Comparison of ENCODE assay signal across 8 cellular contexts in genomic region chr1:6490181-6491075, GRCh38. TPM values are rescaled to one million over a fixed set of nuclear protein-coding genes. Genes with fewer than 3 reads are reported as not detected.
DNase-seq lines count a peak whose midpoint lies in the region; ATAC-seq and TF ChIP-seq lines count a peak whose summit lies in the region.

No MANE protein-coding gene starts in this region.

- TF ChIP-seq CTCF in BE2C (IDR thresholded peaks at IDR 0.05; ENCODE audit: low read depth, low read length), result no peak
- TF ChIP-seq CTCF in lower leg skin (IDR thresholded peaks at IDR 0.05), result no peak

- in situ Hi-C loops in GM18951 (cut with MboI; ENCODE audit: low sequenced_read_pairs, unreplicated experiment), result loop anchor here (10.0 kb wide), 1 partner anchor 144 kb away; no protein-coding TSS in a partner anchor

- H3K27ac Mint-ChIP-seq in dendritic cell treated with granulocyte-macrophage colony-stimulating factor and Interleukin-4, amounts not matched to agents 40 ng/mL and 50 ng/mL, for 4 days, result no peak overlapping the region

- TF ChIP-seq POLR2A in GM18951 (IDR thresholded peaks at IDR 0.05; ENCODE audit: extremely low read depth, insufficient read depth, insufficient read length), result peak; percentile 50
- TF ChIP-seq POLR2A in lower leg skin (IDR thresholded peaks at IDR 0.05), result no peak

- H3K4me1 Mint-ChIP-seq in dendritic cell treated with granulocyte-macrophage colony-stimulating factor and Interleukin-4, amounts not matched to agents 40 ng/mL and 50 ng/mL, for 4 days (ENCODE audit: low read depth), result peaks cover 32% of the 10 kb centered on the region

- no peaks in the 10 kb centered on the region for H3K9me3 ChIP-seq in BE2C

- no peaks in the 10 kb centered on the region for H3K36me3 Mint-ChIP-seq in dendritic cell treated with granulocyte-macrophage colony-stimulating factor and Interleukin-4, amounts not matched to agents 40 ng/mL and 50 ng/mL, for 4 days (ENCODE audit: low read depth)

- H3K4me3 ChIP-seq in BE2C (ENCODE audit: low read depth, low read length), result peak overlapping the region; percentile 68
- H3K4me3 ChIP-seq in lower leg skin (ENCODE audit: low read depth, poor library complexity, severe bottlenecking), result peak overlapping the region; percentile 39

- H3K4me1 ChIP-seq in BE2C, result peaks cover 10% of the 10 kb centered on the region; the same call in 1 of the 2 replicates

- intact Hi-C loops in dendritic cell treated with granulocyte-macrophage colony-stimulating factor and Interleukin-4, amounts not matched to agents 40 ng/mL and 50 ng/mL, for 4 days (cut with micrococcal nuclease), result loop anchor here (1.0 kb wide), 1 partner anchor 156 kb away; no protein-coding TSS in a partner anchor
- intact Hi-C loops in lower leg skin (cut with DNase I; ENCODE audit: low total_unique reads), result no loop called here

- DNase-seq in BE2C (peak; percentile 70), LHCN-M2 (ENCODE audit: low read depth) (peak; percentile 57), lower leg skin (ENCODE audit: low spot score in 2 of 2) (peak in 1 of 2 donors; percentile 92)
- DNase-seq in stimulated activated CD4-positive, alpha-beta T cell treated with anti-CD3 and anti-CD28 coated beads, TNF-alpha, amount 100 ng/mL, for 48 hours (ENCODE audit: low read depth in 3 of 3), result peak; percentile 39 to 56 (median 52)

- H3K9me3 Mint-ChIP-seq in dendritic cell treated with granulocyte-macrophage colony-stimulating factor and Interleukin-4, amounts not matched to agents 40 ng/mL and 50 ng/mL, for 4 days, result no peaks in the 10 kb centered on the region

- peaks cover 84% of the 10 kb centered on the region for H3K27me3 Mint-ChIP-seq in dendritic cell treated with granulocyte-macrophage colony-stimulating factor and Interleukin-4, amounts not matched to agents 40 ng/mL and 50 ng/mL, for 4 days

- H3K4me3 Mint-ChIP-seq in dendritic cell treated with granulocyte-macrophage colony-stimulating factor and Interleukin-4, amounts not matched to agents 40 ng/mL and 50 ng/mL, for 4 days, result peak overlapping the region; percentile 54

- peaks cover 8% of the 10 kb centered on the region for H3K27me3 ChIP-seq in BE2C

- no peaks in the 10 kb centered on the region for H3K36me3 ChIP-seq in BE2C

- WGBS in lower leg skin, 2 donors, result 2 to 6% methylated on average over 49 to 62 of the region's 70 CpGs

- peak; percentile 59 to 69 for ATAC-seq in activated CD4-positive, CD25-positive, alpha-beta regulatory T cell treated with anti-CD3 and anti-CD28 coated beads, Interleukin-2, amount 50 U/mL, for 24 hours
- ATAC-seq in GM18870 (IDR thresholded peaks at IDR 0.05; ENCODE audit: unreplicated experiment), result no peak

RNA-seq across cellular contexts. Expression of gene PLEKHG5, which starts 1.0 kb away (rescaled TPM):
- polyA plus RNA-seq in BE2C (2012; ENCODE audit: insufficient read depth, insufficient read length, low read depth), result 14.3 TPM
- total RNA-seq in LHCN-M2 (2014; rRNA removed), result 1.8 and 2.2 TPM in 2 replicates
- 2.4 TPM for polyA plus RNA-seq in LHCN-M2 (2012)
- total RNA-seq in lower leg skin, result 100 to 1,000 TPM in 2 of 4 donors, 10 to 100 TPM in 2; 72.5 to 170 (median 99.8) TPM

RNA-seq across cellular contexts. Expression of gene TNFRSF25, which starts 24.5 kb away (rescaled TPM):
- polyA plus RNA-seq in BE2C (2012; ENCODE audit: insufficient read depth, insufficient read length, low read depth), result 6.8 TPM
- 0.58 and 0.98 TPM in 2 replicates for total RNA-seq in LHCN-M2 (2014; rRNA removed)
- 0.90 TPM for polyA plus RNA-seq in LHCN-M2 (2012)
- total RNA-seq in lower leg skin, result 100 to 1,000 TPM in 1 of 4 donors, 10 to 100 TPM in 3; 53.7 to 168 (median 75.7) TPM

Comparison
In these comparisons a context has a peak if more than half of its experiments do, and no peak if none do; other contexts are left out.
1. RNA of gene PLEKHG5, which starts 1.0 kb away (total RNA-seq): 72.5 to 170 TPM in lower leg skin; 1.8 to 2.2 TPM in LHCN-M2; every median in the first group is over 10 times any median in the second.
2. RNA of gene TNFRSF25, which starts 24.5 kb away (total RNA-seq): 53.7 to 168 TPM in lower leg skin; 0.58 to 0.98 TPM in LHCN-M2; every median in the first group is over 10 times any median in the second.